In the genomic region with DNA sequence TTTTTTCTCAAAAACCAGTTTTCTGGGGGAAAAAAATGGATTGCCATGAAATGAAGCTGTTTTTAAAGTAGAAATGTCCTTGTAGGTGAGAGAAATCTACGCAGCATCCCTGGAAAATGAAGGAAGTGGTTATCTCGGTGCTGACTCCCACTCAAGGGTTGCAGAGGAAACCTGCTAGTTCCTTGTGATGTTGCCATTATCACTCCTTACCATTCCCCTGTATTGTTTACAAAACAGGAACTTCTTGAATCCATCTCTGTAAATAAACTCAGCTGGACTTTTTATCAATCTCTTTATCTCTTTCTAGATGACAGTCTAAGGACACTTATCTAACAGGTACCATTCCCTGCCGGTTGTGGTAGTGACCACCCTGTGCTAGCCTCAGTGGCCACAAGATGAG, we compare ENCODE assay signal across 35 cellular contexts.
"Had no signal": no experiment of that assay in that cellular context is flagged by ENCODE, and none has a peak within 500 bp of the region (broad histone marks: within the 10 kb centered on the region; RNA-seq: fewer than 3 reads in every experiment).

No MANE protein-coding gene starts in this region.

- H3K4me1 ChIP-seq: adrenal gland, Peyer's patch had no signal

- DNase-seq: activated B cell treated with CpG ODN at 0.5 μM for 24 hours; activated CD4-positive, alpha-beta memory T cell treated with anti-CD3 and anti-CD28 coated beads for 36 hours; activated CD4-positive, alpha-beta T cell treated with anti-CD3 and anti-CD28 coated beads for 4 hours; activated CD4-positive, alpha-beta T cell treated with anti-CD3 and anti-CD28 coated beads, Interleukin-2, amount 50 U/mL, for 1 hour; activated CD4-positive, CD25-positive, alpha-beta regulatory T cell treated with anti-CD3 and anti-CD28 coated beads, Interleukin-2, amount 50 U/mL, for 72 hours; activated CD8-positive, alpha-beta memory T cell treated with anti-CD3 and anti-CD28 coated beads, Interleukin-2, amount 50 U/mL, for 4 hours; activated gamma-delta T cell treated with Interleukin-2 at 50 U/mL for 16 hours; activated naive CD4-positive, alpha-beta T cell treated with anti-CD3 and anti-CD28 coated beads for 36 hours; activated T-cell treated with anti-CD3 and anti-CD28 coated beads for 4 hours; activated T-cell treated with anti-CD3 and anti-CD28 coated beads, Interleukin-2, amount 50 U/mL, for 4 hours; adrenal gland; anterior cingulate cortex; brain microvascular endothelial cell; central memory CD4-positive, alpha-beta T cell; NCI-H1105 treated with DMSO at 0.1 percent for 48 hours; NCI-H1436; NCI-H1694; NCI-H2029 treated with DMSO at 0.1 percent for 48 hours; NCI-H2107; NCI-H2171; NCI-H510A; NCI-H69; NCI-H82; PC-3; Peyer's patch; RPMI8226; SHP77 treated with DMSO at 0.1 percent for 48 hours; SK-N-SH; T-cell; T-helper 17 cell had no signal

- H3K36me3 ChIP-seq: adrenal gland had no signal

- H3K4me3 Mint-ChIP-seq: activated B cell treated with CpG ODN at 0.5 μM for 24 hours; activated CD4-positive, alpha-beta memory T cell treated with anti-CD3 and anti-CD28 coated beads for 36 hours; activated naive CD4-positive, alpha-beta T cell treated with anti-CD3 and anti-CD28 coated beads for 36 hours; activated T-cell treated with anti-CD3 and anti-CD28 coated beads, Interleukin-2, amount 50 U/mL, for 4 hours; activated T-helper 1 cell treated with anti-CD3 and anti-CD28 coated beads, Interleukin-12 subunit alpha, Interleukin-12 subunit beta, Interleukin-2, Interleukin-4 antibody, amounts not matched to agents 30 ng/mL and 10 ng/mL and 1 ng/mL, durations not matched to agents 14 hours and 24 hours and 36 hours; T-cell; T-helper 17 cell had no signal

- H3K9ac ChIP-seq: SK-N-SH had no signal

- FAIRE-seq: colon had no signal

- H3K9me3 Mint-ChIP-seq: activated B cell treated with CpG ODN at 0.5 μM for 24 hours; activated CD4-positive, alpha-beta memory T cell treated with anti-CD3 and anti-CD28 coated beads for 36 hours; activated naive CD4-positive, alpha-beta T cell treated with anti-CD3 and anti-CD28 coated beads for 36 hours; activated naive CD4-positive, alpha-beta T cell treated with anti-CD3 and anti-CD28 coated beads, Interleukin-2, amount 50 U/mL, for 72 hours; activated T-cell treated with anti-CD3 and anti-CD28 coated beads, Interleukin-2, amount 50 U/mL, for 4 hours; activated T-helper 1 cell treated with anti-CD3 and anti-CD28 coated beads, Interleukin-12 subunit alpha, Interleukin-12 subunit beta, Interleukin-2, Interleukin-4 antibody, amounts not matched to agents 30 ng/mL and 10 ng/mL and 1 ng/mL, durations not matched to agents 14 hours and 24 hours and 36 hours had no signal

- H3K4me2 ChIP-seq: SK-N-SH had no signal

- H3K4me1 Mint-ChIP-seq: activated B cell treated with CpG ODN at 0.5 μM for 24 hours, T-helper 17 cell had no signal

- H3K27ac ChIP-seq: adrenal gland, brain microvascular endothelial cell, Peyer's patch, SJSA1, VCaP had no signal

- H3K4me3 ChIP-seq: adrenal gland, Peyer's patch, SJSA1 had no signal

- H3K9me3 ChIP-seq: adrenal gland, Peyer's patch, SJSA1, SK-N-SH had no signal

- ATAC-seq: activated naive CD4-positive, alpha-beta T cell treated with anti-CD3 and anti-CD28 coated beads, Interleukin-2, amount 50 U/mL, for 72 hours; activated T-cell treated with anti-CD3 and anti-CD28 coated beads, Interleukin-2, amount 50 U/mL, for 4 hours; PC-3; T-cell; T-helper 17 cell had no signal

- H3K27me3 Mint-ChIP-seq: activated B cell treated with CpG ODN at 0.5 μM for 24 hours; activated CD4-positive, alpha-beta memory T cell treated with anti-CD3 and anti-CD28 coated beads for 36 hours; T-cell; T-helper 17 cell had no signal

- H3K27ac Mint-ChIP-seq: activated B cell treated with CpG ODN at 0.5 μM for 24 hours; activated CD4-positive, alpha-beta memory T cell treated with anti-CD3 and anti-CD28 coated beads for 36 hours; activated naive CD4-positive, alpha-beta T cell treated with anti-CD3 and anti-CD28 coated beads for 36 hours; activated naive CD4-positive, alpha-beta T cell treated with anti-CD3 and anti-CD28 coated beads, Interleukin-2, amount 50 U/mL, for 72 hours; activated T-helper 1 cell treated with anti-CD3 and anti-CD28 coated beads, Interleukin-12 subunit alpha, Interleukin-12 subunit beta, Interleukin-2, Interleukin-4 antibody, amounts not matched to agents 30 ng/mL and 10 ng/mL and 1 ng/mL, durations not matched to agents 14 hours and 24 hours and 36 hours; T-cell; T-helper 17 cell had no signal

- H3K27me3 ChIP-seq: adrenal gland, brain microvascular endothelial cell, Peyer's patch, SJSA1 had no signal

- H3K36me3 Mint-ChIP-seq: activated CD4-positive, alpha-beta memory T cell treated with anti-CD3 and anti-CD28 coated beads for 36 hours; activated naive CD4-positive, alpha-beta T cell treated with anti-CD3 and anti-CD28 coated beads, Interleukin-2, amount 50 U/mL, for 72 hours had no signal
